ENCODE assay signal across 21 cellular contexts in genomic region chr22:43697894-43698293, GRCh38.
DNase-seq lines count a peak whose midpoint lies in the region; ATAC-seq, FAIRE-seq and TF ChIP-seq lines count a peak whose summit lies in the region.
"Had no signal": no experiment of that assay in that cellular context is flagged by ENCODE, and none has a peak within 500 bp of the region (broad histone marks: within the 10 kb centered on the region; RNA-seq: fewer than 3 reads in every experiment).

No MANE protein-coding gene starts in this region.

- no peak overlapping the region for H3K4me2 ChIP-seq in A549
- H3K4me2 ChIP-seq in IMR-90 (ENCODE audit: low read depth, low read length), result no peak overlapping the region
- no peak overlapping the region for H3K4me2 ChIP-seq in mesenchymal stem cell (ENCODE audit: low read length, poor library complexity, severe bottlenecking)
- H3K4me2 ChIP-seq: BLaER1, GM23338 had no signal

- in situ Hi-C loops in IMR-90 (cut with MboI; ENCODE audit: low sequenced_read_pairs), result no loop called here

- peaks cover 14% of the 10 kb centered on the region for H3K9me3 Mint-ChIP-seq in mesothelial cell of epicardium

- no peak overlapping the region for H3K27ac Mint-ChIP-seq in mesothelial cell of epicardium
- H3K27ac Mint-ChIP-seq: B cell; CD4-positive, CD25-positive, alpha-beta regulatory T cell; CD8-positive, alpha-beta T cell; GM23338; H9 had no signal

- H3K56ac ChIP-seq in IMR-90 (ENCODE audit: extremely low read depth, insufficient read depth, low read length), result no peak overlapping the region

- CTCF ChIA-PET in A549 (lab: Yijun Ruan, JAX), result no interaction called here
- CTCF ChIA-PET in IMR-90 (lab: Yijun Ruan, JAX), result no interaction called here

- H4K5ac ChIP-seq in IMR-90 (ENCODE audit: low read depth, low read length), result no peak overlapping the region

- TF ChIP-seq EP300 in A549 (IDR thresholded peaks at IDR 0.05), result no peak

- no peaks in the 10 kb centered on the region for H3K36me3 Mint-ChIP-seq in mesothelial cell of epicardium
- H3K36me3 Mint-ChIP-seq: CD4-positive, CD25-positive, alpha-beta regulatory T cell; CD8-positive, alpha-beta T cell had no signal

- no peak overlapping the region for H2BK15ac ChIP-seq in IMR-90 (ENCODE audit: low read depth, low read length)
- no peak overlapping the region for H2BK15ac ChIP-seq in mesenchymal stem cell (ENCODE audit: low read depth, poor library complexity, severe bottlenecking)

- H3K27me3 ChIP-seq in IMR-90 (ENCODE audit: control insufficient read depth, insufficient read depth, low read length) (peaks cover 4% of the 10 kb centered on the region; the same call in 1 of the 2 replicates), mesenchymal stem cell (ENCODE audit: control insufficient read depth in 1 of 2, insufficient read depth in 1 of 2, low read length in 2 of 2) (no peaks in the 10 kb centered on the region)
- H3K27me3 ChIP-seq: BLaER1 had no signal

- H4K91ac ChIP-seq in IMR-90 (ENCODE audit: insufficient read depth, low read depth, low read length), result no peak overlapping the region
- H4K91ac ChIP-seq in mesenchymal stem cell (ENCODE audit: low read length), result peak overlapping the region; percentile 36

- dilution Hi-C loops in IMR-90 (cut with HindIII; ENCODE audit: low sequenced_read_pairs, unreplicated experiment), result no loop called here

- H4K8ac ChIP-seq in IMR-90 (ENCODE audit: low read depth in 2 of 2, low read length in 2 of 2) (no peak overlapping the region), mesenchymal stem cell (ENCODE audit: low read length) (no peak overlapping the region)

- intact Hi-C loops in IMR-90 (cut with micrococcal nuclease), result no loop called here

- H2BK5ac ChIP-seq in IMR-90 (ENCODE audit: low read depth, low read length, poor library complexity, severe bottlenecking), result no peak overlapping the region
- no peak overlapping the region for H2BK5ac ChIP-seq in mesenchymal stem cell (ENCODE audit: low read depth, low read length, poor library complexity, severe bottlenecking)

- no peak overlapping the region for H3K4ac ChIP-seq in IMR-90 (ENCODE audit: low read depth, low read length)
- H3K4ac ChIP-seq in mesenchymal stem cell (ENCODE audit: low read depth in 1 of 2, low read length in 2 of 2), result no peak overlapping the region

- POLR2A ChIA-PET in A549 (lab: Yijun Ruan, JAX) (no interaction called here), IMR-90 (lab: Charles Lee; ENCODE audit: unreplicated experiment) (no interaction called here)

- WGBS in A549 (ENCODE audit: missing lambda C conversion rate), result 57% methylated on average over 2 of the region's 3 CpGs
- WGBS in IMR-90 (ENCODE audit: extremely low coverage in 2 of 2, insufficient read length in 1 of 2), 2 experiments, result 67% methylated on average over 1 of the region's 3 CpGs; no CpG with 5 or more reads in 1 of the 2 experiments
- WGBS in mesenchymal stem cell, result 92% methylated on average over 3 of the region's 3 CpGs

- DNase-seq in A549 (ENCODE audit: low read depth in 1 of 2, low spot score in 1 of 2) (no peak), IMR-90 (no peak), RPMI8226 (peak; percentile 54), mesenchymal stem cell (no peak), NCI-H345 treated with DMSO at 0.1 percent for 48 hours (lab: John Stamatoyannopoulos, UW; ENCODE audit: unreplicated experiment) (no peak), NK-92 (lab: John Stamatoyannopoulos, UW; ENCODE audit: unreplicated experiment) (no peak), mesothelial cell of epicardium (ENCODE audit: low spot score in 2 of 2, unreplicated experiment in 2 of 2) (no peak)
- DNase-seq: Caco-2; CD4-positive, CD25-positive, alpha-beta regulatory T cell; CD8-positive, alpha-beta T cell; DMS153; DND-41; H9 had no signal

- TF ChIP-seq CTCF in A549 (IDR thresholded peaks at IDR 0.05), result no peak
- TF ChIP-seq CTCF in IMR-90 (conservative IDR thresholded peaks at IDR 0.05; ENCODE audit: low read depth, low read length), result no peak
- TF ChIP-seq CTCF in mesothelial cell of epicardium (IDR thresholded peaks at IDR 0.05; ENCODE audit: unreplicated experiment), result no peak

- H3K36me3 ChIP-seq in IMR-90 (ENCODE audit: control insufficient read depth, insufficient read depth, low read length), result no peaks in the 10 kb centered on the region
- H3K36me3 ChIP-seq in mesenchymal stem cell (ENCODE audit: control insufficient read depth in 1 of 2, insufficient read depth in 2 of 2, low read depth in 1 of 2, low read length in 2 of 2), result no peaks in the 10 kb centered on the region
- H3K36me3 ChIP-seq: BLaER1 had no signal

- H3K4me3 Mint-ChIP-seq in mesothelial cell of epicardium, result no peak overlapping the region
- H3K4me3 Mint-ChIP-seq: B cell; CD4-positive, CD25-positive, alpha-beta regulatory T cell; CD8-positive, alpha-beta T cell; GM23338; H9 had no signal

- no peak overlapping the region for H3K27ac ChIP-seq in A549
- no peak overlapping the region for H3K27ac ChIP-seq in IMR-90 (ENCODE audit: insufficient read depth, low read length)
- H3K27ac ChIP-seq in mesenchymal stem cell (ENCODE audit: low read length, poor library complexity, severe bottlenecking), result no peak overlapping the region
- H3K27ac ChIP-seq: BLaER1, C4-2B had no signal

- no TSS peak for BruUV-seq in IMR-90 (replicated peaks; lab: Mats Ljungman, UMichigan)

- no peak overlapping the region for H3K23ac ChIP-seq in IMR-90 (ENCODE audit: low read depth, low read length)
- no peak overlapping the region for H3K23ac ChIP-seq in mesenchymal stem cell (ENCODE audit: low read length in 2 of 2)

- TF ChIP-seq POLR2A in A549 (IDR thresholded peaks at IDR 0.05; ENCODE audit: low read length) (no peak), IMR-90 (IDR thresholded peaks at IDR 0.05; ENCODE audit: low read depth, low read length) (no peak)

- no peaks in the 10 kb centered on the region for H3K9me1 ChIP-seq in IMR-90 (ENCODE audit: insufficient read depth, low read length)

- no peak overlapping the region for H2AK9ac ChIP-seq in IMR-90 (replicated peaks; ENCODE audit: low read depth, low read length, poor library complexity)

- no peak for FAIRE-seq in A549 (lab: Jason Lieb, UNC)
- FAIRE-seq: G401.6, GM12878, GM19239 had no signal

- no peak overlapping the region for H3K14ac ChIP-seq in IMR-90 (replicated peaks; ENCODE audit: low read depth, low read length)
- H3K14ac ChIP-seq in mesenchymal stem cell (ENCODE audit: low read length in 2 of 2), result no peak overlapping the region

- H3K9ac ChIP-seq in IMR-90 (ENCODE audit: low read depth, low read length) (no peak overlapping the region), mesenchymal stem cell (ENCODE audit: low read length) (no peak overlapping the region)
- H3K9ac ChIP-seq: BLaER1 had no signal

- H3K79me1 ChIP-seq in IMR-90 (ENCODE audit: low read depth in 1 of 2, low read length in 2 of 2), result no peaks in the 10 kb centered on the region
- no peaks in the 10 kb centered on the region for H3K79me1 ChIP-seq in mesenchymal stem cell (replicated peaks; ENCODE audit: low read length, poor library complexity, severe bottlenecking)

- H3K4me3 ChIP-seq in A549, result no peak overlapping the region
- no peak overlapping the region for H3K4me3 ChIP-seq in IMR-90 (ENCODE audit: insufficient read depth, low read depth, low read length)
- no peak overlapping the region for H3K4me3 ChIP-seq in mesenchymal stem cell (ENCODE audit: insufficient read depth in 1 of 2, low read depth in 1 of 2, low read length in 2 of 2)
- H3K4me3 ChIP-seq: BLaER1, GM12878, GM23338 had no signal

- H3K18ac ChIP-seq in IMR-90 (ENCODE audit: low read depth, low read length) (no peak overlapping the region), mesenchymal stem cell (ENCODE audit: low read depth in 1 of 2, low read length in 2 of 2) (no peak overlapping the region)

- no peak overlapping the region for H2BK120ac ChIP-seq in IMR-90 (ENCODE audit: low read depth, low read length)
- H2BK120ac ChIP-seq in mesenchymal stem cell (ENCODE audit: low read depth, low read length), result no peak overlapping the region

- H2AK5ac ChIP-seq in IMR-90 (ENCODE audit: low read depth, low read length), result no peak overlapping the region
- no peak overlapping the region for H2AK5ac ChIP-seq in mesenchymal stem cell (ENCODE audit: low read length, severe bottlenecking)

- H2AFZ ChIP-seq in IMR-90 (replicated peaks; ENCODE audit: low read length, poor library complexity) (no peak overlapping the region), mesenchymal stem cell (ENCODE audit: low read depth, low read length) (no peak overlapping the region)
- H2AFZ ChIP-seq: GM23338 had no signal

- no peak for ATAC-seq in A549
- no peak for ATAC-seq in IMR-90 (ENCODE audit: low read depth)
- ATAC-seq: CD8-positive, alpha-beta T cell; GM12878; GM23338; HCT116 had no signal

- H3K27me3 Mint-ChIP-seq in mesothelial cell of epicardium (ENCODE audit: low read depth), result peaks cover 32% of the 10 kb centered on the region

- no peaks in the 10 kb centered on the region for H4K20me1 ChIP-seq in IMR-90 (ENCODE audit: insufficient read depth, low read length)
- H4K20me1 ChIP-seq: BLaER1 had no signal

- H2BK20ac ChIP-seq in IMR-90 (ENCODE audit: low read depth, low read length), result no peak overlapping the region

- TF ChIP-seq RAD21 in A549 (conservative IDR thresholded peaks at IDR 0.05 in 1 of 2, IDR thresholded peaks at IDR 0.05 in 1 of 2), result no peak
- TF ChIP-seq RAD21 in IMR-90 (IDR thresholded peaks at IDR 0.05; ENCODE audit: low read length), result no peak

- no peaks in the 10 kb centered on the region for H3K4me1 Mint-ChIP-seq in mesothelial cell of epicardium
- H3K4me1 Mint-ChIP-seq: B cell; CD4-positive, CD25-positive, alpha-beta regulatory T cell; GM23338; H9 had no signal

- H2BK12ac ChIP-seq in mesenchymal stem cell (ENCODE audit: low read length in 2 of 2), result no peak overlapping the region

- H3K4me1 ChIP-seq in A549 (no peaks in the 10 kb centered on the region), IMR-90 (ENCODE audit: control insufficient read depth, insufficient read depth, low read length) (no peaks in the 10 kb centered on the region), mesenchymal stem cell (ENCODE audit: control insufficient read depth, insufficient read depth, low read depth, low read length) (no peaks in the 10 kb centered on the region)
- H3K4me1 ChIP-seq: BLaER1, Caco-2 had no signal

- H3K9me3 ChIP-seq in A549, result no peaks in the 10 kb centered on the region
- H3K9me3 ChIP-seq in IMR-90 (ENCODE audit: control insufficient read depth, insufficient read depth, low read length), result no peaks in the 10 kb centered on the region
- peaks cover 2% of the 10 kb centered on the region for H3K9me3 ChIP-seq in mesenchymal stem cell (ENCODE audit: control insufficient read depth, low read length)
- H3K9me3 ChIP-seq: Caco-2 had no signal

TF ChIP-seq in A549, 52 proteins besides CTCF, POLR2A, EP300 and RAD21:
- no peak for TF ChIP-seq KDM5A (IDR thresholded peaks at IDR 0.05)
- no peak for TF ChIP-seq TP53 (CRISPR knock-in tag; IDR thresholded peaks at IDR 0.05)
- peak; percentile 66 for TF ChIP-seq MAFK (IDR thresholded peaks at IDR 0.05; ENCODE audit: partially characterized antibody)

TF ChIP-seq in IMR-90, 13 proteins besides CTCF, POLR2A, EP300 and RAD21:
- TF ChIP-seq MAFK (IDR thresholded peaks at IDR 0.05; ENCODE audit: low read depth, low read length) (peak; percentile 51; the same call in 1 of the 2 replicates), CHD1 (IDR thresholded peaks at IDR 0.05; ENCODE audit: low read depth, low read length) (no peak)
